In the genomic region with DNA sequence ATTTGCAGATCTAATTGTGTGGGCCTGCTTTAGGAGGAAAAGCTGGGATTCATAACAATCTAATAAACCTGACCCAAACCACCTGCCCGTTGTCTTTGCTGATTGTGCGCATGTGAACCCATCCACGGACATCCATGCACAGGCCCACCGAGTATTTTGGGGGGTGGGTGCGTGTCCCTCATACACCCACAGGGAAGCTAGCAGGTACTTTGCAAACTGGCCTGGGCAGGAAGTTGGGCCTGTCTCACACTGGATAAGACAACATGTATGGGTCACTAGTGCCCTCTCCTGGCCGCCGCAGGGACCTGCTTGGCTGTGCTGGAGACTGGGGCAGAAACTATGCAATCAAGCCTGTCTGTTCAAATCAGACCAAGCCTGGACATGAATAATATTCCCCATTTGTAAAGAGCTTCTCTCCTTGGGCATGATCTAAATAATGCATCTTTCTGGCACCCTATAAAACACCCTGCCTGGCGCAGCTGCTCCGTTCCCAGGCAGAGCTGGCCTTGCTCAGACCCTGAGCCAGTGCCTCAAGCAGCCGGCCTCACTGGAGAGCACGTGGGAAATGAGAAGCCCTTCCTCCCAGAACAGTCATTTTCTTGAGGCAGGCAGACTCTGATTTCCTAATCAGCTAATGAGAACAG, we compare ENCODE assay signal across 8 cellular contexts. TPM values are rescaled to one million over a fixed set of nuclear protein-coding genes. Genes with fewer than 3 reads are reported as not detected.
DNase-seq lines count a peak whose midpoint lies in the region; TF ChIP-seq lines count a peak whose summit lies in the region.

No MANE protein-coding gene starts in this region.

- peak overlapping the region; percentile 75 for H3K27ac Mint-ChIP-seq in HFFc6

- H3K27me3 ChIP-seq in adipocyte (replicated peaks; ENCODE audit: control insufficient read depth, insufficient read depth, low read length) (no peaks in the 10 kb centered on the region), left ventricle myocardium inferior (ENCODE audit: low read depth) (no peaks in the 10 kb centered on the region), vagina (no peaks in the 10 kb centered on the region)

- TF ChIP-seq CTCF in GM12874 (IDR thresholded peaks at IDR 0.05; ENCODE audit: insufficient read depth, low read depth, low read length) (peak; percentile 94), HFFc6 (IDR thresholded peaks at IDR 0.05) (peak; percentile 91), left ventricle myocardium inferior (IDR thresholded peaks at IDR 0.05; ENCODE audit: borderline replicate concordance) (peak; percentile 97), vagina (IDR thresholded peaks at IDR 0.05) (peak; percentile 56 to 83 (median 75))

- H3K27me3 Mint-ChIP-seq in HFFc6 (ENCODE audit: insufficient read depth): peaks cover 8% of the 10 kb centered on the region

- no peak for TF ChIP-seq POLR2A in vagina (IDR thresholded peaks at IDR 0.05)

- peaks cover 14% of the 10 kb centered on the region for H3K4me1 Mint-ChIP-seq in HFFc6 (ENCODE audit: low read depth)

- no peaks in the 10 kb centered on the region for H3K36me3 Mint-ChIP-seq in HFFc6 (ENCODE audit: low read depth)

- H3K4me1 ChIP-seq in adipocyte (ENCODE audit: control insufficient read depth, insufficient read depth, low read length) (peaks cover 21% of the 10 kb centered on the region), left ventricle myocardium inferior (peaks cover 65% of the 10 kb centered on the region), vagina (peaks cover 25% of the 10 kb centered on the region)

- peak; percentile 76 for DNase-seq in HFFc6
- peak; percentile 71 for DNase-seq in MV-4-11 (lab: John Stamatoyannopoulos, UW)
- peak; percentile 52 to 81 (median 70) for DNase-seq in T-helper 1 cell
- peak; percentile 87 for DNase-seq in adipocyte (ENCODE audit: low read depth)
- peak; percentile 85 for DNase-seq in left ventricle myocardium inferior
- peak; percentile 88 for DNase-seq in retina
- DNase-seq in vagina (ENCODE audit: extremely low spot score in 2 of 2): peak in 1 of 2 donors; percentile 93

- peaks cover 2% of the 10 kb centered on the region for H3K9me3 ChIP-seq in adipocyte (ENCODE audit: control insufficient read depth, low read length)
- no peaks in the 10 kb centered on the region for H3K9me3 ChIP-seq in left ventricle myocardium inferior (replicated peaks)
- no peaks in the 10 kb centered on the region for H3K9me3 ChIP-seq in vagina

- H3K27ac ChIP-seq in left ventricle myocardium inferior (replicated peaks) (peak overlapping the region; percentile 78), vagina (peak overlapping the region; percentile 70)

- no peaks in the 10 kb centered on the region for H3K36me3 ChIP-seq in adipocyte (ENCODE audit: control insufficient read depth, insufficient read depth, low read length, severe bottlenecking)
- peaks cover 29% of the 10 kb centered on the region for H3K36me3 ChIP-seq in left ventricle myocardium inferior
- peaks cover 0 to 28% of the 10 kb centered on the region in 2 donors for H3K36me3 ChIP-seq in vagina

- H3K9me3 Mint-ChIP-seq in HFFc6: no peaks in the 10 kb centered on the region

- H3K9ac ChIP-seq in adipocyte (ENCODE audit: low read length): peak overlapping the region; percentile 20

- H3K4me3 Mint-ChIP-seq in HFFc6: 0 out of 2 replicates have a peak overlapping the region, but pooled peaks have one; percentile 6

- intact Hi-C loops in left ventricle myocardium inferior (cut with micrococcal nuclease) (loop anchor here (10.0 kb wide), 1 partner anchor 243 kb away; no protein-coding TSS in a partner anchor), vagina (cut with DNase I) (loop anchor here (5.0 kb wide), 1 partner anchor 241 kb away; no protein-coding TSS in a partner anchor)

- H3K4me3 ChIP-seq in adipocyte (ENCODE audit: low read length) (no peak overlapping the region), left ventricle myocardium inferior (no peak overlapping the region), vagina (no peak overlapping the region)

RNA-seq across cellular contexts. Expression of gene ECHDC3, which starts 15.8 kb away (rescaled TPM):
- 1 to 10 TPM in 2 of 6 experiments, under 1 TPM in 3, not detected in 1; 0.10 to 1.4 (median 0.23) TPM for total RNA-seq in HFFc6 (2021; fragmentation: NEBNext Ultra II Directional; extraction: Animal tissue kit (Norgen Biotek cat#: 25700))
- 88.5 TPM for total RNA-seq in left ventricle myocardium inferior
- total RNA-seq in vagina: 44.2 TPM

Comparison
In these comparisons a context has a peak if more than half of its experiments do, and no peak if none do; other contexts are left out.
1. RNA of gene ECHDC3, which starts 15.8 kb away (total RNA-seq): 88.5 TPM in left ventricle myocardium inferior (single experiment) and 44.2 TPM in vagina (single experiment); 0.10 to 1.4 TPM in HFFc6; every median in the first group is over 10 times any median in the second.
2. Peak in every context shown above with its lines, with median percentiles within 50 percentile points of each other: CTCF ChIP-seq.